1 cellular context compared by ENCODE assay signal in genomic region chr12:104136577-104136976, GRCh38.
TF ChIP-seq lines count a peak whose summit lies in the region.

No MANE protein-coding gene starts in this region.

TF ChIP-seq in K562, 482 proteins besides CTCF, POLR2A, EP300 and RAD21 (continued from another document):
- TF ChIP-seq, protein P1, sequence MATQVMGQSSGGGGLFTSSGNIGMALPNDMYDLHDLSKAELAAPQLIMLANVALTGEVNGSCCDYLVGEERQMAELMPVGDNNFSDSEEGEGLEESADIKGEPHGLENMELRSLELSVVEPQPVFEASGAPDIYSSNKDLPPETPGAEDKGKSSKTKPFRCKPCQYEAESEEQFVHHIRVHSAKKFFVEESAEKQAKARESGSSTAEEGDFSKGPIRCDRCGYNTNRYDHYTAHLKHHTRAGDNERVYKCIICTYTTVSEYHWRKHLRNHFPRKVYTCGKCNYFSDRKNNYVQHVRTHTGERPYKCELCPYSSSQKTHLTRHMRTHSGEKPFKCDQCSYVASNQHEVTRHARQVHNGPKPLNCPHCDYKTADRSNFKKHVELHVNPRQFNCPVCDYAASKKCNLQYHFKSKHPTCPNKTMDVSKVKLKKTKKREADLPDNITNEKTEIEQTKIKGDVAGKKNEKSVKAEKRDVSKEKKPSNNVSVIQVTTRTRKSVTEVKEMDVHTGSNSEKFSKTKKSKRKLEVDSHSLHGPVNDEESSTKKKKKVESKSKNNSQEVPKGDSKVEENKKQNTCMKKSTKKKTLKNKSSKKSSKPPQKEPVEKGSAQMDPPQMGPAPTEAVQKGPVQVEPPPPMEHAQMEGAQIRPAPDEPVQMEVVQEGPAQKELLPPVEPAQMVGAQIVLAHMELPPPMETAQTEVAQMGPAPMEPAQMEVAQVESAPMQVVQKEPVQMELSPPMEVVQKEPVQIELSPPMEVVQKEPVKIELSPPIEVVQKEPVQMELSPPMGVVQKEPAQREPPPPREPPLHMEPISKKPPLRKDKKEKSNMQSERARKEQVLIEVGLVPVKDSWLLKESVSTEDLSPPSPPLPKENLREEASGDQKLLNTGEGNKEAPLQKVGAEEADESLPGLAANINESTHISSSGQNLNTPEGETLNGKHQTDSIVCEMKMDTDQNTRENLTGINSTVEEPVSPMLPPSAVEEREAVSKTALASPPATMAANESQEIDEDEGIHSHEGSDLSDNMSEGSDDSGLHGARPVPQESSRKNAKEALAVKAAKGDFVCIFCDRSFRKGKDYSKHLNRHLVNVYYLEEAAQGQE (CRISPR knock-in tag; IDR thresholded peaks at IDR 0.05; ENCODE audit: low read depth): no peak
- TF ChIP-seq ZNF282 (CRISPR knock-in tag; IDR thresholded peaks at IDR 0.05): no peak
- no peak for TF ChIP-seq ZNF551 (CRISPR knock-in tag; IDR thresholded peaks at IDR 0.05)
- TF ChIP-seq, protein P2, sequence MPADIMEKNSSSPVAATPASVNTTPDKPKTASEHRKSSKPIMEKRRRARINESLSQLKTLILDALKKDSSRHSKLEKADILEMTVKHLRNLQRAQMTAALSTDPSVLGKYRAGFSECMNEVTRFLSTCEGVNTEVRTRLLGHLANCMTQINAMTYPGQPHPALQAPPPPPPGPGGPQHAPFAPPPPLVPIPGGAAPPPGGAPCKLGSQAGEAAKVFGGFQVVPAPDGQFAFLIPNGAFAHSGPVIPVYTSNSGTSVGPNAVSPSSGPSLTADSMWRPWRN (IDR thresholded peaks at IDR 0.05; ENCODE audit: low read depth): no peak
- no peak for TF ChIP-seq ZNF311 (CRISPR knock-in tag; IDR thresholded peaks at IDR 0.05)
- TF ChIP-seq NR2C1 (IDR thresholded peaks at IDR 0.05): no peak
- TF ChIP-seq NR2C1 (tag; IDR thresholded peaks at IDR 0.05): no peak
- TF ChIP-seq, protein P3, sequence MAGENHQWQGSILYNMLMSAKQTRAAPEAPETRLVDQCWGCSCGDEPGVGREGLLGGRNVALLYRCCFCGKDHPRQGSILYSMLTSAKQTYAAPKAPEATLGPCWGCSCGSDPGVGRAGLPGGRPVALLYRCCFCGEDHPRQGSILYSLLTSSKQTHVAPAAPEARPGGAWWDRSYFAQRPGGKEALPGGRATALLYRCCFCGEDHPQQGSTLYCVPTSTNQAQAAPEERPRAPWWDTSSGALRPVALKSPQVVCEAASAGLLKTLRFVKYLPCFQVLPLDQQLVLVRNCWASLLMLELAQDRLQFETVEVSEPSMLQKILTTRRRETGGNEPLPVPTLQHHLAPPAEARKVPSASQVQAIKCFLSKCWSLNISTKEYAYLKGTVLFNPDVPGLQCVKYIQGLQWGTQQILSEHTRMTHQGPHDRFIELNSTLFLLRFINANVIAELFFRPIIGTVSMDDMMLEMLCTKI (IDR thresholded peaks at IDR 0.05; ENCODE audit: partially characterized antibody): no peak
- no peak for TF ChIP-seq SMARCE1 (IDR thresholded peaks at IDR 0.05)
- no peak for TF ChIP-seq ASH1L (IDR thresholded peaks at IDR 0.05; ENCODE audit: borderline replicate concordance, low read depth, partially characterized antibody)
- TF ChIP-seq ELF4 (CRISPR knock-in tag; IDR thresholded peaks at IDR 0.05): no peak
- no peak for TF ChIP-seq TCF3 (CRISPR knock-in tag; IDR thresholded peaks at IDR 0.05)
- TF ChIP-seq ZNF3 (CRISPR knock-in tag; IDR thresholded peaks at IDR 0.05): no peak
- no peak for TF ChIP-seq HNRNPLL (IDR thresholded peaks at IDR 0.05; ENCODE audit: low read depth, low read length, poor library complexity, severe bottlenecking)
- TF ChIP-seq U2AF2 (optimal IDR thresholded peaks at IDR 0.05; ENCODE audit: low read depth, low read length): no peak
- TF ChIP-seq ZFP1 (CRISPR knock-in tag; IDR thresholded peaks at IDR 0.05): no peak
